Comparison of ENCODE assay signal across 11 cellular contexts in genomic region chr21:45641480-45642035, GRCh38. TPM values are rescaled to one million over a fixed set of nuclear protein-coding genes. Genes with fewer than 3 reads are reported as not detected.
DNase-seq lines count a peak whose midpoint lies in the region; ATAC-seq and TF ChIP-seq lines count a peak whose summit lies in the region.
"Had no signal": no experiment of that assay in that cellular context is flagged by ENCODE, and none has a peak within 500 bp of the region (broad histone marks: within the 10 kb centered on the region; RNA-seq: fewer than 3 reads in every experiment).

No MANE protein-coding gene starts in this region.

- H2BK15ac ChIP-seq in neuronal stem cell (ENCODE audit: low read length), result peak overlapping the region; percentile 37

- H3K27me3 ChIP-seq in neuronal stem cell (ENCODE audit: control insufficient read depth in 3 of 3, insufficient read depth in 3 of 3, low read depth in 1 of 3, low read length in 3 of 3) (peaks cover 4 to 59% (median 37%) of the 10 kb centered on the region in 3 experiments), PC-3 (ENCODE audit: low read length) (no peaks in the 10 kb centered on the region)

- H3K4me2 ChIP-seq in neuronal stem cell (ENCODE audit: insufficient read depth, low read length, poor library complexity, severe bottlenecking) (peak overlapping the region; percentile 14), PC-3 (ENCODE audit: low read length) (no peak overlapping the region)

- H4K91ac ChIP-seq in neuronal stem cell (ENCODE audit: low read depth, low read length, poor library complexity), result no peak overlapping the region

- peak overlapping the region; percentile 41 for H2BK12ac ChIP-seq in neuronal stem cell (ENCODE audit: low read length)

- H3K23ac ChIP-seq in neuronal stem cell (ENCODE audit: low read depth, low read length, poor library complexity), result no peak overlapping the region

- H3K4me1 ChIP-seq in neuronal stem cell (ENCODE audit: control insufficient read depth in 2 of 2, insufficient read depth in 1 of 2, low read depth in 1 of 2, low read length in 2 of 2), result peaks cover 0 to 5% of the 10 kb centered on the region in 2 donors
- H3K4me1 ChIP-seq in PC-3 (ENCODE audit: insufficient read depth, low read length), result peaks cover 9% of the 10 kb centered on the region
- H3K4me1 ChIP-seq: A549 had no signal

- peaks cover 14% of the 10 kb centered on the region for H4K20me1 ChIP-seq in PC-3 (ENCODE audit: low read length)

- peak overlapping the region; percentile 59 for H3K4me3 Mint-ChIP-seq in T-helper 1 cell treated with Interleukin-12 subunit alpha and Interleukin-12 subunit beta and Interleukin-4 antibody, amounts not matched to agents 30 μg/mL and 1 μg/mL, for 36 hours
- H3K4me3 Mint-ChIP-seq in dendritic cell treated with granulocyte-macrophage colony-stimulating factor and Interleukin-4, amounts not matched to agents 40 ng/mL and 50 ng/mL, for 4 days, result peak overlapping the region; percentile 32

- peak overlapping the region; percentile 81 for H2AK5ac ChIP-seq in neuronal stem cell (ENCODE audit: low read depth, low read length)

- peak overlapping the region; percentile 71 for H3K18ac ChIP-seq in neuronal stem cell (ENCODE audit: low read length)

- no peaks in the 10 kb centered on the region for H3F3A ChIP-seq in PC-3 (ENCODE audit: low read length, unreplicated experiment)

- no peaks in the 10 kb centered on the region for H3K36me3 ChIP-seq in neuronal stem cell (replicated peaks in 1 of 2; ENCODE audit: control insufficient read depth in 2 of 2, insufficient read depth in 2 of 2, low read length in 2 of 2)
- H3K36me3 ChIP-seq in PC-3 (ENCODE audit: low read depth, low read length), result no peaks in the 10 kb centered on the region
- H3K36me3 ChIP-seq: upper lobe of right lung had no signal

- H3K79me1 ChIP-seq in neuronal stem cell (ENCODE audit: low read depth, low read length), result peaks cover 2% of the 10 kb centered on the region

- no peak overlapping the region for H3K4ac ChIP-seq in neuronal stem cell (ENCODE audit: low read length)

- no peak overlapping the region for H4K8ac ChIP-seq in neuronal stem cell (ENCODE audit: low read depth, low read length)

- H3K36me3 Mint-ChIP-seq in T-helper 1 cell treated with Interleukin-12 subunit alpha and Interleukin-12 subunit beta and Interleukin-4 antibody, amounts not matched to agents 30 μg/mL and 1 μg/mL, for 36 hours (ENCODE audit: low read depth), result no peaks in the 10 kb centered on the region
- H3K36me3 Mint-ChIP-seq in dendritic cell treated with granulocyte-macrophage colony-stimulating factor and Interleukin-4, amounts not matched to agents 40 ng/mL and 50 ng/mL, for 4 days (ENCODE audit: low read depth), result no peaks in the 10 kb centered on the region

- no peak overlapping the region for H3K14ac ChIP-seq in neuronal stem cell (ENCODE audit: low read length)

- POLR2A ChIA-PET in PC-3 (lab: Charles Lee; ENCODE audit: unreplicated experiment), result no interaction called here

- no peak for TF ChIP-seq CTCF in PC-3 (conservative IDR thresholded peaks at IDR 0.05; ENCODE audit: low read depth, low read length)

- no peak overlapping the region for H3K27ac Mint-ChIP-seq in T-helper 1 cell treated with Interleukin-12 subunit alpha and Interleukin-12 subunit beta and Interleukin-4 antibody, amounts not matched to agents 30 μg/mL and 1 μg/mL, for 36 hours
- H3K27ac Mint-ChIP-seq in dendritic cell treated with granulocyte-macrophage colony-stimulating factor and Interleukin-4, amounts not matched to agents 40 ng/mL and 50 ng/mL, for 4 days, result no peak overlapping the region

- CTCF ChIA-PET in PC-3 (lab: Charles Lee), result interaction anchor here (1.1 kb wide), 1 partner anchor 79 kb away, joined by 4 read pairs; no protein-coding TSS in a partner anchor

- WGBS in neuronal stem cell (ENCODE audit: extremely low coverage in 2 of 2, insufficient read length in 2 of 2, insufficient replicate concordance in 1 of 2), 2 donors, result no CpG with 5 or more reads among the region's 31 CpGs

- ATAC-seq in PC-3 (no peak), esophagus mucosa (no peak)
- ATAC-seq: upper lobe of right lung had no signal

- no peaks in the 10 kb centered on the region for H3K9me2 ChIP-seq in PC-3 (replicated peaks; ENCODE audit: low read length)

- peaks cover 15% of the 10 kb centered on the region for H3K4me1 Mint-ChIP-seq in T-helper 1 cell treated with Interleukin-12 subunit alpha and Interleukin-12 subunit beta and Interleukin-4 antibody, amounts not matched to agents 30 μg/mL and 1 μg/mL, for 36 hours (ENCODE audit: low read depth)
- H3K4me1 Mint-ChIP-seq in dendritic cell treated with granulocyte-macrophage colony-stimulating factor and Interleukin-4, amounts not matched to agents 40 ng/mL and 50 ng/mL, for 4 days (ENCODE audit: low read depth), result peaks cover 24% of the 10 kb centered on the region

- no peak overlapping the region for H2BK120ac ChIP-seq in neuronal stem cell (ENCODE audit: low read depth, low read length)

- intact Hi-C loops in dendritic cell treated with granulocyte-macrophage colony-stimulating factor and Interleukin-4, amounts not matched to agents 40 ng/mL and 50 ng/mL, for 4 days (cut with micrococcal nuclease), result loop anchor here (5.0 to 10.0 kb wide), 2 partner anchors 49 to 87 kb away; no protein-coding TSS in a partner anchor
- intact Hi-C loops in PC-3 (cut with micrococcal nuclease), result loop anchor here (2.0 to 5.0 kb wide), 2 partner anchors 85 to 106 kb away; no protein-coding TSS in a partner anchor

- no peaks in the 10 kb centered on the region for H3K79me2 ChIP-seq in PC-3 (ENCODE audit: low read length)

- H3K9ac ChIP-seq in neuronal stem cell (ENCODE audit: low read depth, low read length, poor library complexity) (no peak overlapping the region), PC-3 (ENCODE audit: low read length) (no peak overlapping the region)

- H3K9me3 ChIP-seq in neuronal stem cell (replicated peaks in 1 of 2; ENCODE audit: control insufficient read depth in 2 of 2, insufficient read depth in 1 of 2, low read depth in 1 of 2, low read length in 2 of 2) (peaks cover 0 to under 1% of the 10 kb centered on the region in 2 donors), PC-3 (ENCODE audit: low read length) (no peaks in the 10 kb centered on the region)
- H3K9me3 ChIP-seq: A549, upper lobe of right lung had no signal

- H3K4me3 ChIP-seq in neuronal stem cell (ENCODE audit: low read length in 2 of 2), result no peak overlapping the region
- no peak overlapping the region for H3K4me3 ChIP-seq in PC-3 (ENCODE audit: low read length)

- peaks cover 13% of the 10 kb centered on the region for H3K27me3 Mint-ChIP-seq in T-helper 1 cell treated with Interleukin-12 subunit alpha and Interleukin-12 subunit beta and Interleukin-4 antibody, amounts not matched to agents 30 μg/mL and 1 μg/mL, for 36 hours (ENCODE audit: low read depth)
- peaks cover 26% of the 10 kb centered on the region for H3K27me3 Mint-ChIP-seq in dendritic cell treated with granulocyte-macrophage colony-stimulating factor and Interleukin-4, amounts not matched to agents 40 ng/mL and 50 ng/mL, for 4 days

- no TSS peak for BruUV-seq in PC-3 (replicated peaks; lab: Mats Ljungman, UMichigan)

- DNase-seq in T-helper 1 cell (no peak), NCI-H2227 (lab: John Stamatoyannopoulos, UW; ENCODE audit: unreplicated experiment) (peak; percentile 70), neuronal stem cell (ENCODE audit: low spot score) (no peak), NCI-H1417 (lab: John Stamatoyannopoulos, UW) (no peak), PC-3 (no peak)
- DNase-seq: NCI-H187 treated with DMSO at 0.1 percent for 48 hours, upper lobe of right lung had no signal

- peaks cover 3% of the 10 kb centered on the region for H3K9me3 Mint-ChIP-seq in T-helper 1 cell treated with Interleukin-12 subunit alpha and Interleukin-12 subunit beta and Interleukin-4 antibody, amounts not matched to agents 30 μg/mL and 1 μg/mL, for 36 hours
- H3K9me3 Mint-ChIP-seq in dendritic cell treated with granulocyte-macrophage colony-stimulating factor and Interleukin-4, amounts not matched to agents 40 ng/mL and 50 ng/mL, for 4 days, result no peaks in the 10 kb centered on the region

- no peak overlapping the region for H2BK5ac ChIP-seq in neuronal stem cell (ENCODE audit: low read length)

- H3K27ac ChIP-seq in neuronal stem cell (replicated peaks; ENCODE audit: low read length) (no peak overlapping the region), PC-3 (ENCODE audit: low read length) (no peak overlapping the region)
- H3K27ac ChIP-seq: upper lobe of right lung had no signal

- H2AFZ ChIP-seq in neuronal stem cell (ENCODE audit: low read length) (no peak overlapping the region), PC-3 (ENCODE audit: low read length) (no peak overlapping the region)

RNA-seq across cellular contexts. Expression of gene PCBP3, which starts 2.0 kb away (rescaled TPM):
- polyA plus RNA-seq in neuronal stem cell (2013, experiment 1 of 2), result 6.9 TPM
- polyA plus RNA-seq in neuronal stem cell (2013, experiment 2 of 2), result 6.2 TPM
- total RNA-seq in PC-3 (2014; rRNA removed) (2.4 and 3.0 TPM in 2 replicates), esophagus mucosa (0.72 TPM)
